In the genomic region with DNA sequence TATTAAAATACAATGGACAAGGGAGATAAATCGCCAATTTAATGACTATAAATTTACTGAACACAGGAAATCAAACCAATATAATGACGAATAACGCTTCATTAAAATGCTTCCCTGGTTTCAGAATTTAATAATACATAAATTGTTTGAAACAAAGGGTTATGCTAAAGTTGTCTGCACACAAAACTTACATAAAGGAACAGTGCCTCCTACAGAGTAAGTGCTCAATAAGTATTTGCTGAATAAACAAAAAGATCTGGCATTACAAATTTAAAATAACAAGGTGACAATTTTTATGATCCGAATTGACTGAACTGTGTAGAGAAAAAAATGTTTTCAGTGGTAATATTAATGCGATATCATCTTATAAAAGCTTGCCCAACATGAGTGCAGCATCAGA, we compare ENCODE assay signal across 8 cellular contexts.
A peak's percentile ranks its signal among the peaks of the same experiment; 100 is the strongest.
DNase-seq lines count a peak whose midpoint lies in the region; ATAC-seq and TF ChIP-seq lines count a peak whose summit lies in the region.

No MANE protein-coding gene starts in this region.

- H3K4me3 ChIP-seq in AG04449 (ENCODE audit: low read depth, low read length) = 0 out of 2 replicates have a peak overlapping the region, but pooled peaks have one; percentile 7
- peak overlapping the region; percentile 96 for H3K4me3 ChIP-seq in iPS-18a (ENCODE audit: low read length)
- H3K4me3 ChIP-seq in testis = peak overlapping the region in 1 of 2 donors; percentile 95

- 26 to 35% methylated on average over 5 of the region's 5 CpGs for WGBS in testis, 2 donors

- H3K4me1 ChIP-seq in iPS-18a (ENCODE audit: control insufficient read depth, low read depth, low read length) (peaks cover 17% of the 10 kb centered on the region), testis (peaks cover 17% of the 10 kb centered on the region)

- TF ChIP-seq POLR2A in testis (IDR thresholded peaks at IDR 0.05) = no peak

- H3K27me3 ChIP-seq in iPS-18a (ENCODE audit: control insufficient read depth, insufficient read depth, low read length) (no peaks in the 10 kb centered on the region), testis (no peaks in the 10 kb centered on the region)

- no peak for ATAC-seq in activated CD8-positive, alpha-beta T cell treated with anti-CD3 and anti-CD28 coated beads for 36 hours
- ATAC-seq in HG03175 (IDR thresholded peaks at IDR 0.05; ENCODE audit: unreplicated experiment) (no peak), HG03159 (IDR thresholded peaks at IDR 0.05; ENCODE audit: unreplicated experiment) (no peak)

- H3K27ac ChIP-seq in iPS-18a (ENCODE audit: low read length) (no peak overlapping the region), testis (peak overlapping the region; percentile 94 to 97)

- CTCF ChIA-PET in AG04449 (lab: Yijun Ruan, JAX) = interaction anchor here (0.7 to 2.8 kb wide), 5 partner anchors 11 to 67 kb away, joined by 3 to 37 read pairs (median 3); no protein-coding TSS in a partner anchor
- CTCF ChIA-PET in activated CD8-positive, alpha-beta T cell treated with anti-CD3 and anti-CD28 coated beads for 36 hours (lab: Charles Lee) = interaction anchor here (1.2 to 2.9 kb wide), 3 partner anchors 11 to 54 kb away, joined by 3 to 16 read pairs (median 6); no protein-coding TSS in a partner anchor

- H3K9ac ChIP-seq in iPS-18a (ENCODE audit: low read length) = peak overlapping the region; percentile 82

- H3K4me3 Mint-ChIP-seq in activated CD8-positive, alpha-beta T cell treated with anti-CD3 and anti-CD28 coated beads for 36 hours = peak overlapping the region; percentile 100

- no peaks in the 10 kb centered on the region for H3K27me3 Mint-ChIP-seq in activated CD8-positive, alpha-beta T cell treated with anti-CD3 and anti-CD28 coated beads for 36 hours

- peaks cover 19% of the 10 kb centered on the region for H3K4me1 Mint-ChIP-seq in activated CD8-positive, alpha-beta T cell treated with anti-CD3 and anti-CD28 coated beads for 36 hours (ENCODE audit: low read depth)

- no peak for DNase-seq in AG04449 (ENCODE audit: low read depth, low spot score)
- DNase-seq in GM20000 (ENCODE audit: low spot score) = peak; percentile 19
- DNase-seq in activated CD8-positive, alpha-beta T cell treated with anti-CD3 and anti-CD28 coated beads for 36 hours = no peak
- DNase-seq in testis = no peak
- DNase-seq in cerebellar cortex (ENCODE audit: low spot score) = no peak

- no peaks in the 10 kb centered on the region for H3K36me3 ChIP-seq in iPS-18a (ENCODE audit: control insufficient read depth, low read depth, low read length)
- H3K36me3 ChIP-seq in testis (ENCODE audit: low read depth, missing control alignments) = no peaks in the 10 kb centered on the region

- H3K36me3 Mint-ChIP-seq in activated CD8-positive, alpha-beta T cell treated with anti-CD3 and anti-CD28 coated beads for 36 hours (ENCODE audit: low read depth) = peaks cover 12% of the 10 kb centered on the region

- no peaks in the 10 kb centered on the region for H3K9me3 Mint-ChIP-seq in activated CD8-positive, alpha-beta T cell treated with anti-CD3 and anti-CD28 coated beads for 36 hours

- intact Hi-C loops in activated CD8-positive, alpha-beta T cell treated with anti-CD3 and anti-CD28 coated beads for 36 hours (cut with micrococcal nuclease) = loop anchor here (10.0 kb wide), 1 partner anchor 370 kb away; the partner anchor contains the start of gene RAB33B
- intact Hi-C loops in testis (cut with DNase I; ENCODE audit: low total_unique reads) = loop anchor here (10.0 kb wide), 1 partner anchor 90 kb away; the partner anchor contains the start of gene ELF2

- POLR2A ChIA-PET in AG04449 (lab: Yijun Ruan, JAX) = no interaction called here
- POLR2A ChIA-PET in activated CD8-positive, alpha-beta T cell treated with anti-CD3 and anti-CD28 coated beads for 36 hours (lab: Charles Lee) = interaction anchor here (0.9 to 1.5 kb wide), 4 partner anchors 9 to 397 kb away, joined by 3 to 4 read pairs (median 3); partner anchors contain the start of gene NAA15

- H3K27ac Mint-ChIP-seq in activated CD8-positive, alpha-beta T cell treated with anti-CD3 and anti-CD28 coated beads for 36 hours = peak overlapping the region; percentile 84

- TF ChIP-seq CTCF in AG04449 (IDR thresholded peaks at IDR 0.05; ENCODE audit: insufficient read depth, low read length, missing control alignments) (no peak), GM20000 (IDR thresholded peaks at IDR 0.05; ENCODE audit: extremely low read depth, missing control alignments) (peak; percentile 8), testis (IDR thresholded peaks at IDR 0.05) (peak in 2 of 3 experiments; percentile 7 to 32)
- peak; percentile 36 for TF ChIP-seq CTCF in activated CD8-positive, alpha-beta T cell treated with anti-CD3 and anti-CD28 coated beads for 36 hours (IDR thresholded peaks at IDR 0.05)

- H3K9me3 ChIP-seq in iPS-18a (ENCODE audit: control insufficient read depth, low read depth, low read length) (no peaks in the 10 kb centered on the region), testis (no peaks in the 10 kb centered on the region)
